ENCODE assay signal across 11 cellular contexts in the genomic region with DNA sequence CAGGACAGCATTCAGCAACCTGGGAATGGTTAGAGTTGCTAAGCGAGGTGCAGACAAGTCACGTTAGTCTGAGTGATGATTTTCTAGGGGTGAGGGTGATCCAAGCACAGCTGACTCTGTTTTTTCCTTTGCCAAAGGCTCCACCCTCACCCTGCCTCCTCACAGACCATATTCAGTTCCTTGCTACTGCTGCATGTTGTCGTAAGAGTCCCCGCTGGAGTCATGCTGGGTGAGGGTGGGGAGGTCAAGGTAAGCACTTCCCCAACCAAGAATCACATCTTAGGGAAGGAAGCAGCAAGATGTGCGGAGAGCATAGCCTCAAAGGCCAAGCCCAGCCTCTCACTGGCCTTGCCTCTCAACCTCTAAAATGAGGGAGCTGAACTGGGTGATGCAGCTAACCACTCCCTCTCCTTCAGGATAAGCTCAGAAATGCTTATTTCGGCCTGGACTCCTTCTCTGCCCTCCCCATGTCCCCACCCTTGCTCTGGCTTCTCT.
DNase-seq lines count a peak whose midpoint lies in the region; ATAC-seq, FAIRE-seq and TF ChIP-seq lines count a peak whose summit lies in the region.
"Had no signal": no experiment of that assay in that cellular context is flagged by ENCODE, and none has a peak within 500 bp of the region (broad histone marks: within the 10 kb centered on the region; RNA-seq: fewer than 3 reads in every experiment).

No MANE protein-coding gene starts in this region.

- H3K9me3 ChIP-seq in endothelial cell of umbilical vein (replicated peaks; ENCODE audit: control insufficient read depth, insufficient read depth, low read length) (no peaks in the 10 kb centered on the region), muscle layer of colon (ENCODE audit: low read length) (no peaks in the 10 kb centered on the region), tibial nerve (no peaks in the 10 kb centered on the region)

- H3K4me1 Mint-ChIP-seq in activated CD4-positive, alpha-beta T cell treated with anti-CD3 and anti-CD28 coated beads for 36 hours, result peaks cover 16% of the 10 kb centered on the region

- H4K20me1 ChIP-seq in endothelial cell of umbilical vein (replicated peaks; ENCODE audit: control insufficient read depth, extremely low read depth, insufficient read depth, low read length), result no peaks in the 10 kb centered on the region

- H3K27ac Mint-ChIP-seq in activated CD4-positive, alpha-beta T cell treated with anti-CD3 and anti-CD28 coated beads for 36 hours, result no peak overlapping the region

- no peaks in the 10 kb centered on the region for H3K36me3 Mint-ChIP-seq in activated CD4-positive, alpha-beta T cell treated with anti-CD3 and anti-CD28 coated beads for 36 hours (ENCODE audit: low read depth)

- POLR2A ChIA-PET in endothelial cell of umbilical vein (lab: Charles Lee), result interaction anchor here (1.2 kb wide), 1 partner anchor 68 kb away, joined by 3 read pairs; no protein-coding TSS in a partner anchor
- POLR2A ChIA-PET in activated CD4-positive, alpha-beta T cell treated with anti-CD3 and anti-CD28 coated beads for 36 hours (lab: Charles Lee), result no interaction called here

- no peak overlapping the region for H3K4me3 ChIP-seq in endothelial cell of umbilical vein (replicated peaks in 1 of 3; ENCODE audit: insufficient read depth in 1 of 3, low read depth in 1 of 3, low read length in 3 of 3)
- peak overlapping the region in 1 of 2 donors; percentile 12 for H3K4me3 ChIP-seq in muscle layer of colon (ENCODE audit: low read depth in 1 of 2, low read length in 2 of 2)
- no peak overlapping the region for H3K4me3 ChIP-seq in tibial nerve

- 41 to 57% methylated on average over 6 of the region's 6 CpGs for WGBS in tibial nerve, 2 donors

- H3K36me3 ChIP-seq in endothelial cell of umbilical vein (ENCODE audit: control insufficient read depth in 2 of 2, extremely low read depth in 1 of 2, insufficient read depth in 2 of 2, low read length in 2 of 2) (no peaks in the 10 kb centered on the region), muscle layer of colon (ENCODE audit: insufficient read depth, low read length) (no peaks in the 10 kb centered on the region), tibial nerve (no peaks in the 10 kb centered on the region)

- TF ChIP-seq EP300 in tibial nerve (IDR thresholded peaks at IDR 0.05), result peak in 1 of 2 donors; percentile 8

- no peaks in the 10 kb centered on the region for H3K9me1 ChIP-seq in endothelial cell of umbilical vein (replicated peaks; ENCODE audit: control insufficient read depth, extremely low read depth, insufficient read depth, low read length)

- CTCF ChIA-PET in endothelial cell of umbilical vein (lab: Charles Lee), result interaction anchor here (0.6 to 4.8 kb wide), 9 partner anchors 8 to 87 kb away, joined by 3 to 24 read pairs (median 4); no protein-coding TSS in a partner anchor
- CTCF ChIA-PET in activated CD4-positive, alpha-beta T cell treated with anti-CD3 and anti-CD28 coated beads for 36 hours (lab: Charles Lee), result interaction anchor here (0.8 to 1.2 kb wide), 2 partner anchors 11 to 22 kb away, joined by 3 to 4 read pairs; no protein-coding TSS in a partner anchor

- no peak overlapping the region for H3K4me2 ChIP-seq in endothelial cell of umbilical vein (ENCODE audit: insufficient read depth, low read length)

- no TSS peak for BruUV-seq in endothelial cell of umbilical vein (replicated peaks; lab: Mats Ljungman, UMichigan)

- H3K4me1 ChIP-seq in endothelial cell of umbilical vein (ENCODE audit: control insufficient read depth, extremely low read depth, insufficient read depth, low read length) (peaks cover 67% of the 10 kb centered on the region), muscle layer of colon (ENCODE audit: insufficient read depth, low read length) (peaks cover 67% of the 10 kb centered on the region), tibial nerve (peaks cover 0 to 88% (median 55%) of the 10 kb centered on the region in 4 donors)

- H3K27me3 ChIP-seq in endothelial cell of umbilical vein (ENCODE audit: control insufficient read depth in 2 of 2, insufficient read depth in 2 of 2, low read length in 2 of 2), result no peaks in the 10 kb centered on the region
- no peaks in the 10 kb centered on the region for H3K27me3 ChIP-seq in muscle layer of colon (ENCODE audit: control insufficient read depth in 1 of 2, insufficient read depth in 2 of 2, low read length in 2 of 2)
- peaks cover 0 to 6% of the 10 kb centered on the region in 2 donors for H3K27me3 ChIP-seq in tibial nerve

- no peak for ATAC-seq in activated CD4-positive, alpha-beta T cell treated with anti-CD3 and anti-CD28 coated beads for 36 hours

- intact Hi-C loops in endothelial cell of umbilical vein (cut with micrococcal nuclease), result loop anchor here (2.0 kb wide), 1 partner anchor 41 kb away; no protein-coding TSS in a partner anchor
- intact Hi-C loops in activated CD4-positive, alpha-beta T cell treated with anti-CD3 and anti-CD28 coated beads for 36 hours (cut with DNase I, micrococcal nuclease), result no loop called here

- FAIRE-seq in endothelial cell of umbilical vein (lab: Jason Lieb, UNC), result no peak

- H2AFZ ChIP-seq in endothelial cell of umbilical vein (ENCODE audit: low read depth, low read length), result no peak overlapping the region

- TF ChIP-seq POLR2A in endothelial cell of umbilical vein (IDR thresholded peaks at IDR 0.05; ENCODE audit: low read depth, low read length) (no peak), tibial nerve (IDR thresholded peaks at IDR 0.05) (no peak)

- H3K9ac ChIP-seq in endothelial cell of umbilical vein (replicated peaks; ENCODE audit: extremely low read depth, insufficient read depth, low read length), result no peak overlapping the region
- no peak overlapping the region for H3K9ac ChIP-seq in muscle layer of colon (ENCODE audit: low read length)

- no peak for TF ChIP-seq CTCF in endothelial cell of umbilical vein (IDR thresholded peaks at IDR 0.05; ENCODE audit: extremely low read depth in 1 of 2, insufficient read depth in 1 of 2, low read depth in 1 of 2, low read length in 2 of 2)
- TF ChIP-seq CTCF in tibial nerve (IDR thresholded peaks at IDR 0.05), result no peak
- no peak for TF ChIP-seq CTCF in GM10266 (IDR thresholded peaks at IDR 0.05; ENCODE audit: control insufficient read depth, insufficient read depth, low read depth, missing control alignments)

- DNase-seq in NCI-H2227 (lab: John Stamatoyannopoulos, UW; ENCODE audit: unreplicated experiment) (peak; percentile 21), NCI-H2227 treated with DMSO at 0.1 percent for 48 hours (lab: John Stamatoyannopoulos, UW) (no peak), endothelial cell of umbilical vein (ENCODE audit: low read depth, low spot score) (peak; percentile 79), tibial nerve (ENCODE audit: low spot score in 2 of 2) (no peak), GM10266 (ENCODE audit: extremely low spot score) (no peak), COLO829 (ENCODE audit: low spot score) (no peak)
- no peak for DNase-seq in activated CD4-positive, alpha-beta T cell treated with anti-CD3 and anti-CD28 coated beads for 36 hours
- DNase-seq: 8988T, NCI-H1105, SHP77 had no signal

- H3K27ac ChIP-seq in endothelial cell of umbilical vein (ENCODE audit: insufficient read depth, low read depth, low read length) (peak overlapping the region; percentile 61), muscle layer of colon (ENCODE audit: low read depth, low read length) (peak overlapping the region; percentile 54), tibial nerve (peak overlapping the region; percentile 30 to 84 (median 64))

- no peaks in the 10 kb centered on the region for H3K79me2 ChIP-seq in endothelial cell of umbilical vein (ENCODE audit: control insufficient read depth, insufficient read depth, low read length)

- H3K27me3 Mint-ChIP-seq in activated CD4-positive, alpha-beta T cell treated with anti-CD3 and anti-CD28 coated beads for 36 hours, result peaks cover 10% of the 10 kb centered on the region

- no peak overlapping the region for H3K4me3 Mint-ChIP-seq in activated CD4-positive, alpha-beta T cell treated with anti-CD3 and anti-CD28 coated beads for 36 hours

- dilution Hi-C loops in endothelial cell of umbilical vein (cut with MboI; ENCODE audit: extremely low pct_ligation_motif_present, low sequenced_read_pairs), result no loop called here

- no peaks in the 10 kb centered on the region for H3K9me3 Mint-ChIP-seq in activated CD4-positive, alpha-beta T cell treated with anti-CD3 and anti-CD28 coated beads for 36 hours (ENCODE audit: low read depth)

TF ChIP-seq in endothelial cell of umbilical vein, 7 proteins besides CTCF, POLR2A, EP300 and RAD21:
- TF ChIP-seq EZH2 (IDR thresholded peaks at IDR 0.05; ENCODE audit: borderline replicate concordance, low read depth, low read length, severe bottlenecking) (no peak), JUN (IDR thresholded peaks at IDR 0.05; ENCODE audit: borderline replicate concordance, insufficient read depth, insufficient read length, low read depth) (no peak), FOS (IDR thresholded peaks at IDR 0.05; ENCODE audit: borderline replicate concordance, insufficient read depth, low read length) (no peak), MYC (IDR thresholded peaks at IDR 0.05; ENCODE audit: low read depth, low read length) (no peak), POLR2AphosphoS5 (IDR thresholded peaks at IDR 0.05; ENCODE audit: insufficient read depth, low read depth, low read length) (no peak), GATA2 (IDR thresholded peaks at IDR 0.05; ENCODE audit: insufficient read depth, insufficient read length, low read depth, low read length) (no peak)
- TF ChIP-seq, protein P1, sequence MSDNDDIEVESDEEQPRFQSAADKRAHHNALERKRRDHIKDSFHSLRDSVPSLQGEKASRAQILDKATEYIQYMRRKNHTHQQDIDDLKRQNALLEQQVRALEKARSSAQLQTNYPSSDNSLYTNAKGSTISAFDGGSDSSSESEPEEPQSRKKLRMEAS (IDR thresholded peaks at IDR 0.05; ENCODE audit: insufficient read depth, insufficient read length), result no peak

Comparison
In these comparisons a context has a peak if more than half of its experiments do, and no peak if none do; other contexts are left out.
1. DNase-seq: peak in NCI-H2227 (single experiment) and endothelial cell of umbilical vein (single experiment); none in NCI-H2227 treated with DMSO at 0.1 percent for 48 hours (single experiment), tibial nerve (0 of 2), GM10266 (single experiment), COLO829 (single experiment) and activated CD4-positive, alpha-beta T cell treated with anti-CD3 and anti-CD28 coated beads for 36 hours (single experiment).
2. Peak in every context shown above with its lines, with median percentiles within 50 percentile points of each other: H3K27ac ChIP-seq.